In the genomic region with DNA sequence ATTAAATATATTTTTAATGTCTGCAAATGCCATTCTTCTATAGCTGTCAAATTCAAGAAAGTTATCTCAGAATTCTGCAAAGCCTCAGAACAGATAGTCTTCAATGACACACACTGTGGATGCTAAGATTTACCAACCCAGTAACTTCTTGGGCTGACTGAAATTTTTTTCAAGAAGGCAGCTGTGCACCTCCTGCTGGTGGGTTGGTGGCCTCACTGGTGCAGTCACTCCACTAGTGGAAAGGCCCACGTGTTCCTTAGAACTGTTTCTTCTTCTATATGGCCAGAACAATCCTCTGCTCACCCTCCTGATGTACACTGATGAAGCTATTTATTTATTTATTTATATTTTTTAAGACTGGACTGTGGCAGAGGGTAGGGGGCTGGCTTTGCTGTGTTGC, we compare ENCODE assay signal across 9 cellular contexts. TPM values are rescaled to one million over a fixed set of nuclear protein-coding genes. Genes with fewer than 3 reads are reported as not detected.
DNase-seq lines count a peak whose midpoint lies in the region; ATAC-seq and TF ChIP-seq lines count a peak whose summit lies in the region.
"Had no signal": no experiment of that assay in that cellular context is flagged by ENCODE, and none has a peak within 500 bp of the region (broad histone marks: within the 10 kb centered on the region; RNA-seq: fewer than 3 reads in every experiment).

No MANE protein-coding gene starts in this region.

- TF ChIP-seq CTCF in heart left ventricle (IDR thresholded peaks at IDR 0.05) = peak in 6 of 12 donors; percentile 5 to 21 (median 10)
- TF ChIP-seq CTCF in prostate gland (IDR thresholded peaks at IDR 0.05) = no peak

- H3K27me3 ChIP-seq in heart left ventricle (peaks cover 0 to 18% (median 0%) of the 10 kb centered on the region in 9 donors), prostate gland (replicated peaks; ENCODE audit: insufficient read depth) (no peaks in the 10 kb centered on the region)

- H3K4me3 Mint-ChIP-seq in T-helper 17 cell = no peak overlapping the region

- H3K27me3 Mint-ChIP-seq in T-helper 17 cell = peaks cover 38% of the 10 kb centered on the region

- H3K27ac ChIP-seq in heart left ventricle (no peak overlapping the region), prostate gland (no peak overlapping the region)

- no peak overlapping the region for H3K27ac Mint-ChIP-seq in T-helper 17 cell

- intact Hi-C loops in heart left ventricle (cut with DNase I) = loop anchor here in 5 of 10 donors (5.0 to 10.0 kb wide), 3 partner anchors 80 to 242 kb away; no protein-coding TSS in a partner anchor
- intact Hi-C loops in prostate gland (cut with DNase I) = no loop called here

- H3K4me3 ChIP-seq in heart left ventricle = no peak overlapping the region
- H3K4me3 ChIP-seq in prostate gland = no peak overlapping the region

- H3K36me3 Mint-ChIP-seq in T-helper 17 cell (ENCODE audit: low read depth) = no peaks in the 10 kb centered on the region

- WGBS in heart left ventricle, 4 donors = 5 to 53% (median 14%) methylated on average over 1 of the region's 1 CpG
- 35% methylated on average over 1 of the region's 1 CpG for WGBS in prostate gland

- DNase-seq in CD1c-positive myeloid dendritic cell (ENCODE audit: extremely low spot score) (peak; percentile 17), T-helper 17 cell (peak in 1 of 3 donors; percentile 5), islet precursor cell (peak; percentile 59), heart left ventricle (no peak), NCI-H1417 (lab: John Stamatoyannopoulos, UW) (no peak), prostate gland (ENCODE audit: low spot score) (no peak)
- DNase-seq: NCI-H1436 had no signal

- no peak for TF ChIP-seq POLR2A in heart left ventricle (IDR thresholded peaks at IDR 0.05)
- TF ChIP-seq POLR2A in prostate gland (IDR thresholded peaks at IDR 0.05) = no peak

- no peaks in the 10 kb centered on the region for H3K4me1 Mint-ChIP-seq in T-helper 17 cell

- peak; percentile 57 for ATAC-seq in GM21526 (IDR thresholded peaks at IDR 0.05; ENCODE audit: low FRiP score, unreplicated experiment)
- peak; percentile 46 for ATAC-seq in T-helper 17 cell
- no peak for ATAC-seq in heart left ventricle
- ATAC-seq in HG02678 (IDR thresholded peaks at IDR 0.05; ENCODE audit: unreplicated experiment) = no peak

- H3K36me3 ChIP-seq in heart left ventricle (no peaks in the 10 kb centered on the region), prostate gland (no peaks in the 10 kb centered on the region)

- no peaks in the 10 kb centered on the region for H3K4me1 ChIP-seq in heart left ventricle
- H3K4me1 ChIP-seq in prostate gland (replicated peaks) = no peaks in the 10 kb centered on the region

- H3K9me3 ChIP-seq in T-helper 17 cell (ENCODE audit: control insufficient read depth, low read length, poor library complexity, severe bottlenecking) = no peaks in the 10 kb centered on the region
- no peaks in the 10 kb centered on the region for H3K9me3 ChIP-seq in heart left ventricle
- no peaks in the 10 kb centered on the region for H3K9me3 ChIP-seq in prostate gland

RNA-seq across cellular contexts. Expression of gene C6orf58, which starts 29.8 kb away (rescaled TPM):
- total RNA-seq in T-helper 17 cell = not detected
- total RNA-seq in heart left ventricle = not detected
- not detected for polyA plus RNA-seq in heart left ventricle
- total RNA-seq in prostate gland = not detected

Comparison
In these comparisons a context has a peak if more than half of its experiments do, and no peak if none do; other contexts are left out.
1. DNase-seq: peak in CD1c-positive myeloid dendritic cell (single experiment) and islet precursor cell (single experiment); none in heart left ventricle (0 of 5), NCI-H1417 (0 of 3) and prostate gland (single experiment).
2. ATAC-seq: peak in GM21526 (single experiment) and T-helper 17 cell (single experiment); none in heart left ventricle (0 of 4) and HG02678 (single experiment).